8 cellular contexts compared by ENCODE assay signal in genomic region chr7:64854969-64855368, GRCh38.
"Had no signal": no experiment of that assay in that cellular context is flagged by ENCODE, and none has a peak within 500 bp of the region (broad histone marks: within the 10 kb centered on the region; RNA-seq: fewer than 3 reads in every experiment).

No MANE protein-coding gene starts in this region.

- ATAC-seq: GM12878 had no signal

- DNase-seq: GDM1, GF-D8 had no signal

- H3K4me3 ChIP-seq: GM12878 had no signal

- FAIRE-seq: G401.6, GM12878, GM12891, GM12892, GM18507, GM19239 had no signal
